In the genomic region with DNA sequence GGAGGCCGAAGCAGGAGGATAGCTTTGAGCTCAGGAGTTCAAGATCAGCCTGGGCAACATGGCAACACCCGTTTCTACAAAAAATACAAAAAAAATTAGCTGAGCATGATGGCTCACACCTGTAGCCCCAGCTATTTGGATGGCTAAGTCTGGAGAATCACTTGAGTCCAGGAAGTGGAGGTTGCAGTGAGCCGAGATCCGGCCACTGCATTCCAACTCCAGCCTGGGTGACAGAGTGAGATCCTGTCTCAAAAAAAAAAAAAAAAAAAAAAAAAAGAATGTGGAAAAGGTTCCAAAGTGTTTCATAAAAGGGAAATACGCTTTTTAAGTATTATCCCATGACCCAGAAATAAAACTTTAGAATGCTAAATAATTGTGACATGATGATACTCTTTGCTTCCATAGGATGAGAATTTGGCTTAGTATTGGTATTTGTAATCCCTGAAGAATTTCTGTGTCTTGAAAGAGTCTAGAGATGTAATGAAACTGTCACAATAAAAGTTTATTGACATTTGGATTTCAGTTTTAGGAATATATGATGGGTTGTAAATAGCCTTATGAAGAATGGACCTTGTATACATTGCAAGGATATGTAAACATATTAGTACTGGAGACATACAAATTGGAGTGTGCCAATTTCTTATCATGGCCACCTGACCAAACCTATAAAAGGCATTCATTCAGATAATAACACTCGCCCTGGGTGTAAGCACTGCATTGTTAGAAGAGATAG, we compare ENCODE assay signal across 1 cellular context.
TF ChIP-seq lines count a peak whose summit lies in the region.

No MANE protein-coding gene starts in this region.

TF ChIP-seq in HEK293, 187 proteins besides CTCF, POLR2A, EP300 and RAD21 (continued from another document and continues in another):
- TF ChIP-seq, protein P1, sequence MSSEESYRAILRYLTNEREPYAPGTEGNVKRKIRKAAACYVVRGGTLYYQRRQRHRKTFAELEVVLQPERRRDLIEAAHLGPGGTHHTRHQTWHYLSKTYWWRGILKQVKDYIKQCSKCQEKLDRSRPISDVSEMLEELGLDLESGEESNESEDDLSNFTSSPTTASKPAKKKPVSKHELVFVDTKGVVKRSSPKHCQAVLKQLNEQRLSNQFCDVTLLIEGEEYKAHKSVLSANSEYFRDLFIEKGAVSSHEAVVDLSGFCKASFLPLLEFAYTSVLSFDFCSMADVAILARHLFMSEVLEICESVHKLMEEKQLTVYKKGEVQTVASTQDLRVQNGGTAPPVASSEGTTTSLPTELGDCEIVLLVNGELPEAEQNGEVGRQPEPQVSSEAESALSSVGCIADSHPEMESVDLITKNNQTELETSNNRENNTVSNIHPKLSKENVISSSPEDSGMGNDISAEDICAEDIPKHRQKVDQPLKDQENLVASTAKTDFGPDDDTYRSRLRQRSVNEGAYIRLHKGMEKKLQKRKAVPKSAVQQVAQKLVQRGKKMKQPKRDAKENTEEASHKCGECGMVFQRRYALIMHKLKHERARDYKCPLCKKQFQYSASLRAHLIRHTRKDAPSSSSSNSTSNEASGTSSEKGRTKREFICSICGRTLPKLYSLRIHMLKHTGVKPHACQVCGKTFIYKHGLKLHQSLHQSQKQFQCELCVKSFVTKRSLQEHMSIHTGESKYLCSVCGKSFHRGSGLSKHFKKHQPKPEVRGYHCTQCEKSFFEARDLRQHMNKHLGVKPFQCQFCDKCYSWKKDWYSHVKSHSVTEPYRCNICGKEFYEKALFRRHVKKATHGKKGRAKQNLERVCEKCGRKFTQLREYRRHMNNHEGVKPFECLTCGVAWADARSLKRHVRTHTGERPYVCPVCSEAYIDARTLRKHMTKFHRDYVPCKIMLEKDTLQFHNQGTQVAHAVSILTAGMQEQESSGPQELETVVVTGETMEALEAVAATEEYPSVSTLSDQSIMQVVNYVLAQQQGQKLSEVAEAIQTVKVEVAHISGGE (tag by site-specific recombination; conservative IDR thresholded peaks at IDR 0.05; ENCODE audit: low read depth) = no peak
- TF ChIP-seq, protein P2, sequence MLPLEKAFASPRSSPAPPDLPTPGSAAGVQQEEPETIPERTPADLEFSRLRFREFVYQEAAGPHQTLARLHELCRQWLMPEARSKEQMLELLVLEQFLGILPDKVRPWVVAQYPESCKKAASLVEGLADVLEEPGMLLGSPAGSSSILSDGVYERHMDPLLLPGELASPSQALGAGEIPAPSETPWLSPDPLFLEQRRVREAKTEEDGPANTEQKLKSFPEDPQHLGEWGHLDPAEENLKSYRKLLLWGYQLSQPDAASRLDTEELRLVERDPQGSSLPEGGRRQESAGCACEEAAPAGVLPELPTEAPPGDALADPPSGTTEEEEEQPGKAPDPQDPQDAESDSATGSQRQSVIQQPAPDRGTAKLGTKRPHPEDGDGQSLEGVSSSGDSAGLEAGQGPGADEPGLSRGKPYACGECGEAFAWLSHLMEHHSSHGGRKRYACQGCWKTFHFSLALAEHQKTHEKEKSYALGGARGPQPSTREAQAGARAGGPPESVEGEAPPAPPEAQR (tag by site-specific recombination; IDR thresholded peaks at IDR 0.05) = no peak
- TF ChIP-seq, protein P3, sequence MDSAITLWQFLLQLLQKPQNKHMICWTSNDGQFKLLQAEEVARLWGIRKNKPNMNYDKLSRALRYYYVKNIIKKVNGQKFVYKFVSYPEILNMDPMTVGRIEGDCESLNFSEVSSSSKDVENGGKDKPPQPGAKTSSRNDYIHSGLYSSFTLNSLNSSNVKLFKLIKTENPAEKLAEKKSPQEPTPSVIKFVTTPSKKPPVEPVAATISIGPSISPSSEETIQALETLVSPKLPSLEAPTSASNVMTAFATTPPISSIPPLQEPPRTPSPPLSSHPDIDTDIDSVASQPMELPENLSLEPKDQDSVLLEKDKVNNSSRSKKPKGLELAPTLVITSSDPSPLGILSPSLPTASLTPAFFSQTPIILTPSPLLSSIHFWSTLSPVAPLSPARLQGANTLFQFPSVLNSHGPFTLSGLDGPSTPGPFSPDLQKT (IDR thresholded peaks at IDR 0.05; ENCODE audit: borderline replicate concordance, low read depth, low read length) = no peak
- TF ChIP-seq ZNF2 (tag by site-specific recombination; IDR thresholded peaks at IDR 0.05) = no peak
- TF ChIP-seq, protein P4, sequence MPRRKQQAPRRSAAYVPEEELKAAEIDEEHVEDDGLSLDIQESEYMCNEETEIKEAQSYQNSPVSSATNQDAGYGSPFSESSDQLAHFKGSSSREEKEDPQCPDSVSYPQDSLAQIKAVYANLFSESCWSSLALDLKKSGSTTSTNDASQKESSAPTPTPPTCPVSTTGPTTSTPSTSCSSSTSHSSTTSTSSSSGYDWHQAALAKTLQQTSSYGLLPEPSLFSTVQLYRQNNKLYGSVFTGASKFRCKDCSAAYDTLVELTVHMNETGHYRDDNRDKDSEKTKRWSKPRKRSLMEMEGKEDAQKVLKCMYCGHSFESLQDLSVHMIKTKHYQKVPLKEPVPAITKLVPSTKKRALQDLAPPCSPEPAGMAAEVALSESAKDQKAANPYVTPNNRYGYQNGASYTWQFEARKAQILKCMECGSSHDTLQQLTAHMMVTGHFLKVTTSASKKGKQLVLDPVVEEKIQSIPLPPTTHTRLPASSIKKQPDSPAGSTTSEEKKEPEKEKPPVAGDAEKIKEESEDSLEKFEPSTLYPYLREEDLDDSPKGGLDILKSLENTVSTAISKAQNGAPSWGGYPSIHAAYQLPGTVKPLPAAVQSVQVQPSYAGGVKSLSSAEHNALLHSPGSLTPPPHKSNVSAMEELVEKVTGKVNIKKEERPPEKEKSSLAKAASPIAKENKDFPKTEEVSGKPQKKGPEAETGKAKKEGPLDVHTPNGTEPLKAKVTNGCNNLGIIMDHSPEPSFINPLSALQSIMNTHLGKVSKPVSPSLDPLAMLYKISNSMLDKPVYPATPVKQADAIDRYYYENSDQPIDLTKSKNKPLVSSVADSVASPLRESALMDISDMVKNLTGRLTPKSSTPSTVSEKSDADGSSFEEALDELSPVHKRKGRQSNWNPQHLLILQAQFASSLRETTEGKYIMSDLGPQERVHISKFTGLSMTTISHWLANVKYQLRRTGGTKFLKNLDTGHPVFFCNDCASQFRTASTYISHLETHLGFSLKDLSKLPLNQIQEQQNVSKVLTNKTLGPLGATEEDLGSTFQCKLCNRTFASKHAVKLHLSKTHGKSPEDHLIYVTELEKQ (tag by site-specific recombination; IDR thresholded peaks at IDR 0.05; ENCODE audit: borderline replicate concordance) = 0 out of 2 replicates have a peak, but pooled peaks have one; percentile 38
- TF ChIP-seq ZSCAN16 (tag by site-specific recombination; IDR thresholded peaks at IDR 0.05) = no peak
- TF ChIP-seq EGR2 (tag by site-specific recombination; IDR thresholded peaks at IDR 0.05; ENCODE audit: low read depth) = no peak
- TF ChIP-seq, protein P5, sequence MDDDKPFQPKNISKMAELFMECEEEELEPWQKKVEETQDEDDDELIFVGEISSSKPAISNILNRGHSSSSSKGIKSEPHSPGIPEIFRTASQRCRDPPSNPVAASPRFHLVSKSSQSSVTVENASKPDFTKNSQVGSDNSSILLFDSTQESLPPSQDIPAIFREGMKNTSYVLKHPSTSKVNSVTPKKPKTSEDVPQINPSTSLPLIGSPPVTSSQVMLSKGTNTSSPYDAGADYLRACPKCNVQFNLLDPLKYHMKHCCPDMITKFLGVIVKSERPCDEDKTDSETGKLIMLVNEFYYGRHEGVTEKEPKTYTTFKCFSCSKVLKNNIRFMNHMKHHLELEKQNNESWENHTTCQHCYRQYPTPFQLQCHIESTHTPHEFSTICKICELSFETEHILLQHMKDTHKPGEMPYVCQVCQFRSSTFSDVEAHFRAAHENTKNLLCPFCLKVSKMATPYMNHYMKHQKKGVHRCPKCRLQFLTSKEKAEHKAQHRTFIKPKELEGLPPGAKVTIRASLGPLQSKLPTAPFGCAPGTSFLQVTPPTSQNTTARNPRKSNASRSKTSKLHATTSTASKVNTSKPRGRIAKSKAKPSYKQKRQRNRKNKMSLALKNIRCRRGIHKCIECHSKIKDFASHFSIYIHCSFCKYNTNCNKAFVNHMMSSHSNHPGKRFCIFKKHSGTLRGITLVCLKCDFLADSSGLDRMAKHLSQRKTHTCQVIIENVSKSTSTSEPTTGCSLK (tag by site-specific recombination; IDR thresholded peaks at IDR 0.05) = no peak
- TF ChIP-seq, protein P6, sequence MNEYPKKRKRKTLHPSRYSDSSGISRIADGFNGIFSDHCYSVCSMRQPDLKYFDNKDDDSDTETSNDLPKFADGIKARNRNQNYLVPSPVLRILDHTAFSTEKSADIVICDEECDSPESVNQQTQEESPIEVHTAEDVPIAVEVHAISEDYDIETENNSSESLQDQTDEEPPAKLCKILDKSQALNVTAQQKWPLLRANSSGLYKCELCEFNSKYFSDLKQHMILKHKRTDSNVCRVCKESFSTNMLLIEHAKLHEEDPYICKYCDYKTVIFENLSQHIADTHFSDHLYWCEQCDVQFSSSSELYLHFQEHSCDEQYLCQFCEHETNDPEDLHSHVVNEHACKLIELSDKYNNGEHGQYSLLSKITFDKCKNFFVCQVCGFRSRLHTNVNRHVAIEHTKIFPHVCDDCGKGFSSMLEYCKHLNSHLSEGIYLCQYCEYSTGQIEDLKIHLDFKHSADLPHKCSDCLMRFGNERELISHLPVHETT (tag by site-specific recombination; IDR thresholded peaks at IDR 0.05) = no peak
- no peak for TF ChIP-seq MZF1 (tag by site-specific recombination; IDR thresholded peaks at IDR 0.05; ENCODE audit: borderline replicate concordance)
- TF ChIP-seq ZNF239 (tag by site-specific recombination; IDR thresholded peaks at IDR 0.05) = no peak
- TF ChIP-seq, protein P7, sequence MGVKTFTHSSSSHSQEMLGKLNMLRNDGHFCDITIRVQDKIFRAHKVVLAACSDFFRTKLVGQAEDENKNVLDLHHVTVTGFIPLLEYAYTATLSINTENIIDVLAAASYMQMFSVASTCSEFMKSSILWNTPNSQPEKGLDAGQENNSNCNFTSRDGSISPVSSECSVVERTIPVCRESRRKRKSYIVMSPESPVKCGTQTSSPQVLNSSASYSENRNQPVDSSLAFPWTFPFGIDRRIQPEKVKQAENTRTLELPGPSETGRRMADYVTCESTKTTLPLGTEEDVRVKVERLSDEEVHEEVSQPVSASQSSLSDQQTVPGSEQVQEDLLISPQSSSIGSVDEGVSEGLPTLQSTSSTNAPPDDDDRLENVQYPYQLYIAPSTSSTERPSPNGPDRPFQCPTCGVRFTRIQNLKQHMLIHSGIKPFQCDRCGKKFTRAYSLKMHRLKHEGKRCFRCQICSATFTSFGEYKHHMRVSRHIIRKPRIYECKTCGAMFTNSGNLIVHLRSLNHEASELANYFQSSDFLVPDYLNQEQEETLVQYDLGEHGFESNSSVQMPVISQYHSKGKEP (tag by site-specific recombination; IDR thresholded peaks at IDR 0.05) = 0 out of 2 replicates have a peak, but pooled peaks have one; percentile 31
- TF ChIP-seq TRIM28 (IDR thresholded peaks at IDR 0.05; ENCODE audit: borderline replicate concordance, low read length) = no peak
- TF ChIP-seq, protein P8, sequence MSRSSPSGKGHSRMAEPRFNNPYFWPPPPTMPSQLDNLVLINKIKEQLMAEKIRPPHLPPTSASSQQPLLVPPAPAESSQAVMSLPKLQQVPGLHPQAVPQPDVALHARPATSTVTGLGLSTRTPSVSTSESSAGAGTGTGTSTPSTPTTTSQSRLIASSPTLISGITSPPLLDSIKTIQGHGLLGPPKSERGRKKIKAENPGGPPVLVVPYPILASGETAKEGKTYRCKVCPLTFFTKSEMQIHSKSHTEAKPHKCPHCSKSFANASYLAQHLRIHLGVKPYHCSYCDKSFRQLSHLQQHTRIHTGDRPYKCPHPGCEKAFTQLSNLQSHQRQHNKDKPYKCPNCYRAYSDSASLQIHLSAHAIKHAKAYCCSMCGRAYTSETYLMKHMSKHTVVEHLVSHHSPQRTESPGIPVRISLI (tag by site-specific recombination; IDR thresholded peaks at IDR 0.05) = peak; percentile 82
- TF ChIP-seq RBAK (tag by site-specific recombination; IDR thresholded peaks at IDR 0.05) = no peak
- TF ChIP-seq REPIN1 (tag by site-specific recombination; IDR thresholded peaks at IDR 0.05; ENCODE audit: low read depth) = no peak
- TF ChIP-seq ZIC2 (tag by site-specific recombination; IDR thresholded peaks at IDR 0.05) = no peak
- TF ChIP-seq ZBTB17 (tag by site-specific recombination; IDR thresholded peaks at IDR 0.05) = 0 out of 2 replicates have a peak, but pooled peaks have one; percentile 32
- TF ChIP-seq ZNF660 (tag by site-specific recombination; IDR thresholded peaks at IDR 0.05) = no peak
- TF ChIP-seq ZNF558 (tag by site-specific recombination; IDR thresholded peaks at IDR 0.05) = no peak
- TF ChIP-seq ZNF416 (tag by site-specific recombination; IDR thresholded peaks at IDR 0.05) = no peak
- no peak for TF ChIP-seq ZNF555 (tag by site-specific recombination; conservative IDR thresholded peaks at IDR 0.05)
- TF ChIP-seq ZNF510 (tag by site-specific recombination; IDR thresholded peaks at IDR 0.05; ENCODE audit: insufficient replicate concordance) = no peak
- TF ChIP-seq, protein P9, sequence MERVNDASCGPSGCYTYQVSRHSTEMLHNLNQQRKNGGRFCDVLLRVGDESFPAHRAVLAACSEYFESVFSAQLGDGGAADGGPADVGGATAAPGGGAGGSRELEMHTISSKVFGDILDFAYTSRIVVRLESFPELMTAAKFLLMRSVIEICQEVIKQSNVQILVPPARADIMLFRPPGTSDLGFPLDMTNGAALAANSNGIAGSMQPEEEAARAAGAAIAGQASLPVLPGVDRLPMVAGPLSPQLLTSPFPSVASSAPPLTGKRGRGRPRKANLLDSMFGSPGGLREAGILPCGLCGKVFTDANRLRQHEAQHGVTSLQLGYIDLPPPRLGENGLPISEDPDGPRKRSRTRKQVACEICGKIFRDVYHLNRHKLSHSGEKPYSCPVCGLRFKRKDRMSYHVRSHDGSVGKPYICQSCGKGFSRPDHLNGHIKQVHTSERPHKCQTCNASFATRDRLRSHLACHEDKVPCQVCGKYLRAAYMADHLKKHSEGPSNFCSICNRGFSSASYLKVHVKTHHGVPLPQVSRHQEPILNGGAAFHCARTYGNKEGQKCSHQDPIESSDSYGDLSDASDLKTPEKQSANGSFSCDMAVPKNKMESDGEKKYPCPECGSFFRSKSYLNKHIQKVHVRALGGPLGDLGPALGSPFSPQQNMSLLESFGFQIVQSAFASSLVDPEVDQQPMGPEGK (tag by site-specific recombination; IDR thresholded peaks at IDR 0.05) = no peak
